2 cellular contexts compared by ENCODE assay signal in the genomic region with DNA sequence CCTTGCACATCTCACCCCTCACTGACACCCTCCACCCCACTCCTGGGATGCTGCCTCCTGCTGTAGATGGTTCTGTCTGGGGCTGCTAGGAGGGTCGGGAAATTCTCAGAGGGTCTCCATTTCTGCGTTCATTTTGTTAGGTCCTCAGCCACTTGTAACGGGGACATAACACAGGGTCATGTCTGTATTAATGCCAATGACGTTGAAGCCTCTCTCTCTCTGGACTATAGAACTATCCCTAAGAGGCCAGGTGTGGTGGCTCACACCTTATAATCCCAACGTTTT.
TF ChIP-seq lines count a peak whose summit lies in the region.

No MANE protein-coding gene starts in this region.

TF ChIP-seq in H1, 55 proteins besides CTCF, POLR2A, EP300 and RAD21:
- TF ChIP-seq RXRA (IDR thresholded peaks at IDR 0.05; ENCODE audit: insufficient read depth, low read depth, low read length) (no peak), FOSL1 (IDR thresholded peaks at IDR 0.05; ENCODE audit: insufficient read depth, low read depth, low read length) (no peak), NRF1 (IDR thresholded peaks at IDR 0.05; ENCODE audit: low read depth, low read length) (no peak), SAP30 (IDR thresholded peaks at IDR 0.05; ENCODE audit: insufficient read depth, insufficient replicate concordance, low read length) (no peak), POLR2AphosphoS5 (IDR thresholded peaks at IDR 0.05; ENCODE audit: low read depth, low read length) (no peak), SP1 (IDR thresholded peaks at IDR 0.05; ENCODE audit: low read depth, low read length) (no peak), HDAC2 (IDR thresholded peaks at IDR 0.05; ENCODE audit: borderline replicate concordance in 1 of 2, low read depth in 2 of 2, low read length in 2 of 2) (no peak), EGR1 (IDR thresholded peaks at IDR 0.05; ENCODE audit: borderline replicate concordance, low read depth, low read length) (no peak), CHD2 (IDR thresholded peaks at IDR 0.05; ENCODE audit: low read length) (no peak), CEBPB (IDR thresholded peaks at IDR 0.05; ENCODE audit: low read depth, low read length) (no peak)
- TF ChIP-seq, protein P1, sequence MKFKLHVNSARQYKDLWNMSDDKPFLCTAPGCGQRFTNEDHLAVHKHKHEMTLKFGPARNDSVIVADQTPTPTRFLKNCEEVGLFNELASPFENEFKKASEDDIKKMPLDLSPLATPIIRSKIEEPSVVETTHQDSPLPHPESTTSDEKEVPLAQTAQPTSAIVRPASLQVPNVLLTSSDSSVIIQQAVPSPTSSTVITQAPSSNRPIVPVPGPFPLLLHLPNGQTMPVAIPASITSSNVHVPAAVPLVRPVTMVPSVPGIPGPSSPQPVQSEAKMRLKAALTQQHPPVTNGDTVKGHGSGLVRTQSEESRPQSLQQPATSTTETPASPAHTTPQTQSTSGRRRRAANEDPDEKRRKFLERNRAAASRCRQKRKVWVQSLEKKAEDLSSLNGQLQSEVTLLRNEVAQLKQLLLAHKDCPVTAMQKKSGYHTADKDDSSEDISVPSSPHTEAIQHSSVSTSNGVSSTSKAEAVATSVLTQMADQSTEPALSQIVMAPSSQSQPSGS (IDR thresholded peaks at IDR 0.05; ENCODE audit: low read length) = no peak

TF ChIP-seq in liver, 16 proteins besides CTCF, POLR2A, EP300 and RAD21:
- TF ChIP-seq, protein P2, sequence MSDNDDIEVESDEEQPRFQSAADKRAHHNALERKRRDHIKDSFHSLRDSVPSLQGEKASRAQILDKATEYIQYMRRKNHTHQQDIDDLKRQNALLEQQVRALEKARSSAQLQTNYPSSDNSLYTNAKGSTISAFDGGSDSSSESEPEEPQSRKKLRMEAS (IDR thresholded peaks at IDR 0.05) = no peak
- TF ChIP-seq, protein P3, sequence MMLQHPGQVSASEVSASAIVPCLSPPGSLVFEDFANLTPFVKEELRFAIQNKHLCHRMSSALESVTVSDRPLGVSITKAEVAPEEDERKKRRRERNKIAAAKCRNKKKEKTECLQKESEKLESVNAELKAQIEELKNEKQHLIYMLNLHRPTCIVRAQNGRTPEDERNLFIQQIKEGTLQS (IDR thresholded peaks at IDR 0.05) = no peak
- TF ChIP-seq JUND (IDR thresholded peaks at IDR 0.05) (no peak), YY1 (IDR thresholded peaks at IDR 0.05) (no peak), FOXA2 (IDR thresholded peaks at IDR 0.05) (no peak), SP1 (IDR thresholded peaks at IDR 0.05) (no peak), HNF4A (conservative IDR thresholded peaks at IDR 0.05) (no peak), RXRA (IDR thresholded peaks at IDR 0.05) (no peak), HNF4G (IDR thresholded peaks at IDR 0.05) (no peak), NR2F2 (IDR thresholded peaks at IDR 0.05) (no peak), TAF1 (conservative IDR thresholded peaks at IDR 0.05) (no peak), FOXA1 (IDR thresholded peaks at IDR 0.05) (no peak), EGR1 (IDR thresholded peaks at IDR 0.05; ENCODE audit: low read depth in 2 of 2) (no peak), GABPA (IDR thresholded peaks at IDR 0.05 in 1 of 2, conservative IDR thresholded peaks at IDR 0.05 in 1 of 2) (no peak)
- TF ChIP-seq, protein P4, sequence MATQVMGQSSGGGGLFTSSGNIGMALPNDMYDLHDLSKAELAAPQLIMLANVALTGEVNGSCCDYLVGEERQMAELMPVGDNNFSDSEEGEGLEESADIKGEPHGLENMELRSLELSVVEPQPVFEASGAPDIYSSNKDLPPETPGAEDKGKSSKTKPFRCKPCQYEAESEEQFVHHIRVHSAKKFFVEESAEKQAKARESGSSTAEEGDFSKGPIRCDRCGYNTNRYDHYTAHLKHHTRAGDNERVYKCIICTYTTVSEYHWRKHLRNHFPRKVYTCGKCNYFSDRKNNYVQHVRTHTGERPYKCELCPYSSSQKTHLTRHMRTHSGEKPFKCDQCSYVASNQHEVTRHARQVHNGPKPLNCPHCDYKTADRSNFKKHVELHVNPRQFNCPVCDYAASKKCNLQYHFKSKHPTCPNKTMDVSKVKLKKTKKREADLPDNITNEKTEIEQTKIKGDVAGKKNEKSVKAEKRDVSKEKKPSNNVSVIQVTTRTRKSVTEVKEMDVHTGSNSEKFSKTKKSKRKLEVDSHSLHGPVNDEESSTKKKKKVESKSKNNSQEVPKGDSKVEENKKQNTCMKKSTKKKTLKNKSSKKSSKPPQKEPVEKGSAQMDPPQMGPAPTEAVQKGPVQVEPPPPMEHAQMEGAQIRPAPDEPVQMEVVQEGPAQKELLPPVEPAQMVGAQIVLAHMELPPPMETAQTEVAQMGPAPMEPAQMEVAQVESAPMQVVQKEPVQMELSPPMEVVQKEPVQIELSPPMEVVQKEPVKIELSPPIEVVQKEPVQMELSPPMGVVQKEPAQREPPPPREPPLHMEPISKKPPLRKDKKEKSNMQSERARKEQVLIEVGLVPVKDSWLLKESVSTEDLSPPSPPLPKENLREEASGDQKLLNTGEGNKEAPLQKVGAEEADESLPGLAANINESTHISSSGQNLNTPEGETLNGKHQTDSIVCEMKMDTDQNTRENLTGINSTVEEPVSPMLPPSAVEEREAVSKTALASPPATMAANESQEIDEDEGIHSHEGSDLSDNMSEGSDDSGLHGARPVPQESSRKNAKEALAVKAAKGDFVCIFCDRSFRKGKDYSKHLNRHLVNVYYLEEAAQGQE (IDR thresholded peaks at IDR 0.05) = no peak
- TF ChIP-seq, protein P5, sequence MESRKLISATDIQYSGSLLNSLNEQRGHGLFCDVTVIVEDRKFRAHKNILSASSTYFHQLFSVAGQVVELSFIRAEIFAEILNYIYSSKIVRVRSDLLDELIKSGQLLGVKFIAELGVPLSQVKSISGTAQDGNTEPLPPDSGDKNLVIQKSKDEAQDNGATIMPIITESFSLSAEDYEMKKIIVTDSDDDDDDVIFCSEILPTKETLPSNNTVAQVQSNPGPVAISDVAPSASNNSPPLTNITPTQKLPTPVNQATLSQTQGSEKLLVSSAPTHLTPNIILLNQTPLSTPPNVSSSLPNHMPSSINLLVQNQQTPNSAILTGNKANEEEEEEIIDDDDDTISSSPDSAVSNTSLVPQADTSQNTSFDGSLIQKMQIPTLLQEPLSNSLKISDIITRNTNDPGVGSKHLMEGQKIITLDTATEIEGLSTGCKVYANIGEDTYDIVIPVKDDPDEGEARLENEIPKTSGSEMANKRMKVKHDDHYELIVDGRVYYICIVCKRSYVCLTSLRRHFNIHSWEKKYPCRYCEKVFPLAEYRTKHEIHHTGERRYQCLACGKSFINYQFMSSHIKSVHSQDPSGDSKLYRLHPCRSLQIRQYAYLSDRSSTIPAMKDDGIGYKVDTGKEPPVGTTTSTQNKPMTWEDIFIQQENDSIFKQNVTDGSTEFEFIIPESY (IDR thresholded peaks at IDR 0.05) = no peak
